ENCODE assay signal across 10 cellular contexts in genomic region chr7:1192171-1192676, GRCh38. TPM values are rescaled to one million over a fixed set of nuclear protein-coding genes. Genes with fewer than 3 reads are reported as not detected.
DNase-seq lines count a peak whose midpoint lies in the region; ATAC-seq and TF ChIP-seq lines count a peak whose summit lies in the region.
"Had no signal": no experiment of that assay in that cellular context is flagged by ENCODE, and none has a peak within 500 bp of the region (broad histone marks: within the 10 kb centered on the region; RNA-seq: fewer than 3 reads in every experiment).

No MANE protein-coding gene starts in this region.

- no TSS peak for BruUV-seq in OCI-LY7 (replicated peaks; lab: Mats Ljungman, UMichigan)

- intact Hi-C loops in OCI-LY7 (cut with micrococcal nuclease; ENCODE audit: unreplicated experiment) = loop anchor here (5.0 kb wide), 1 partner anchor 220 kb away; no protein-coding TSS in a partner anchor

- DNase-seq in AG09319 (ENCODE audit: extremely low read depth, low read depth) (peak; percentile 16), H4 (ENCODE audit: low spot score) (peak; percentile 98), SKM-1 treated with dmso at 0.1 percent for 144 hours (lab: John Stamatoyannopoulos, UW; ENCODE audit: unreplicated experiment) (peak; percentile 89), fibroblast of peridontal ligament (ENCODE audit: extremely low read depth) (peak; percentile 50), OCI-LY7 (ENCODE audit: low spot score) (no peak)
- DNase-seq: NCI-H526; stimulated activated CD4-positive, alpha-beta T cell treated with anti-CD3 and anti-CD28 coated beads, Interleukin-12 subunit alpha, Interleukin-12 subunit beta, amount 100 ng/mL, for 4 hours had no signal

- POLR2A ChIA-PET in OCI-LY7 (lab: Charles Lee) = no interaction called here

- H4K20me1 ChIP-seq in OCI-LY7 (ENCODE audit: insufficient read depth, low read length) = no peaks in the 10 kb centered on the region

- H3K4me1 ChIP-seq in OCI-LY7 (ENCODE audit: insufficient read depth, low read length, poor library complexity, severe bottlenecking) = no peaks in the 10 kb centered on the region

- ATAC-seq in GM21786 (IDR thresholded peaks at IDR 0.05; ENCODE audit: unreplicated experiment) = no peak
- ATAC-seq in HG03039 (IDR thresholded peaks at IDR 0.05; ENCODE audit: unreplicated experiment) = no peak
- no peak for ATAC-seq in HG02588 (IDR thresholded peaks at IDR 0.05; ENCODE audit: unreplicated experiment)

- H3K79me2 ChIP-seq in OCI-LY7 (ENCODE audit: insufficient read depth, low read depth, low read length) = no peaks in the 10 kb centered on the region

- H3K36me3 ChIP-seq in OCI-LY7 (ENCODE audit: insufficient read depth, low read length) = no peaks in the 10 kb centered on the region

- no peaks in the 10 kb centered on the region for H3K9me2 ChIP-seq in OCI-LY7 (ENCODE audit: insufficient read depth, low read length)

- H3K4me3 ChIP-seq in OCI-LY7 (ENCODE audit: low read depth, low read length, poor library complexity, severe bottlenecking) = no peak overlapping the region

- no peak overlapping the region for H2AFZ ChIP-seq in OCI-LY7 (ENCODE audit: low read length)

- H3K9me3 ChIP-seq in OCI-LY7 (ENCODE audit: low read length) = no peaks in the 10 kb centered on the region

- H3K27ac ChIP-seq in OCI-LY7 (ENCODE audit: low read depth, low read length, poor library complexity, severe bottlenecking) = no peak overlapping the region

- CTCF ChIA-PET in OCI-LY7 (lab: Charles Lee; ENCODE audit: unreplicated experiment) = interaction anchor here (0.5 to 0.6 kb wide), 2 partner anchors 220 to 458 kb away, joined by 3 read pairs; no protein-coding TSS in a partner anchor

- no peak overlapping the region for H3K4me2 ChIP-seq in OCI-LY7 (ENCODE audit: low read length)

- TF ChIP-seq CTCF in AG09319 (IDR thresholded peaks at IDR 0.05; ENCODE audit: low read depth, low read length) (no peak), OCI-LY7 (conservative IDR thresholded peaks at IDR 0.05; ENCODE audit: low read length) (no peak)

RNA-seq across cellular contexts. Expression of gene ZFAND2A, which starts 32.2 kb away (rescaled TPM):
- 41.1 and 52.5 TPM in 2 replicates for total RNA-seq in H4 (2014; rRNA removed; shearing (Covaris generic))
- total RNA-seq in OCI-LY7 (2014; rRNA removed; shearing (Covaris generic)) = 20.2 and 22.9 TPM in 2 replicates
- total RNA-seq in OCI-LY7 (2022) = 20.4 and 24.8 TPM in 2 replicates

RNA-seq across cellular contexts. Expression of gene UNCX, which starts 40.4 kb away (rescaled TPM):
- not detected in 2 replicates for total RNA-seq in H4 (2014; rRNA removed; shearing (Covaris generic))
- not detected in 2 replicates for total RNA-seq in OCI-LY7 (2014; rRNA removed; shearing (Covaris generic))
- not detected in 2 replicates for total RNA-seq in OCI-LY7 (2022)
